Comparison of ENCODE assay signal across 20 cellular contexts in the genomic region with DNA sequence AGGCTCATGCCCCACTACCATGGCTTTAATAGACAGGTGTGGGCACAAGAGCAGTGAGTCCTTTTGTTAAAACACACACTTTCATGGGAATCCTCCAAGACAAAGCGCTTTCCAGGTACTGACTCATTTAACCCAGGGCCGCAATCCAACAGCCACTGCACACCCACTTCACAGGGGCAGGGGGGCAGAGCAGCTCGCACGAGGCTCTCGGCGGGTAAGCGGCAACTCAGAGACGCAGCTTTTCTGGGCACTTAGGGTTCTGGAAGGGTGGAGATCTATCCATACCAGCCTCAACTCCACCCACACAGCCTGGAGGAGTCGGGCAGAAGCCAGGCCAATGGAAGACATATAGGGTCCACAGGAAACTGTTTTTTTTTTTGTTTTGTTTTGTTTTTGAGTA. TPM values are rescaled to one million over a fixed set of nuclear protein-coding genes. Genes with fewer than 3 reads are reported as not detected.
DNase-seq lines count a peak whose midpoint lies in the region; ATAC-seq, FAIRE-seq and TF ChIP-seq lines count a peak whose summit lies in the region.
"Had no signal": no experiment of that assay in that cellular context is flagged by ENCODE, and none has a peak within 500 bp of the region (broad histone marks: within the 10 kb centered on the region; RNA-seq: fewer than 3 reads in every experiment).

No MANE protein-coding gene starts in this region.

- H2AFZ ChIP-seq in neuronal stem cell (ENCODE audit: low read length), result no peak overlapping the region

- H3K4me3 Mint-ChIP-seq in natural killer cell treated with Interleukin-12 subunit alpha and Interleukin-12 subunit beta and Interleukin-15 and Interleukin-18, amount 100 ng/mL, for 72 hours, result no peak overlapping the region
- H3K4me3 Mint-ChIP-seq in natural killer cell (no peak overlapping the region), type B pancreatic cell (no peak overlapping the region)

- H3K9me3 ChIP-seq in neuronal stem cell (replicated peaks in 1 of 2; ENCODE audit: control insufficient read depth in 2 of 2, insufficient read depth in 1 of 2, low read depth in 1 of 2, low read length in 2 of 2) (no peaks in the 10 kb centered on the region), uterus (no peaks in the 10 kb centered on the region)

- H3K4me1 ChIP-seq in neuronal stem cell (ENCODE audit: control insufficient read depth in 2 of 2, insufficient read depth in 1 of 2, low read depth in 1 of 2, low read length in 2 of 2) (peaks cover 5 to 10% of the 10 kb centered on the region in 2 donors), uterus (no peaks in the 10 kb centered on the region)

- no peaks in the 10 kb centered on the region for H3K27me3 Mint-ChIP-seq in natural killer cell treated with Interleukin-12 subunit alpha and Interleukin-12 subunit beta and Interleukin-15 and Interleukin-18, amount 100 ng/mL, for 72 hours
- H3K27me3 Mint-ChIP-seq in natural killer cell (ENCODE audit: low read depth in 2 of 2) (no peaks in the 10 kb centered on the region), type B pancreatic cell (no peaks in the 10 kb centered on the region)

- no peaks in the 10 kb centered on the region for H3K79me1 ChIP-seq in neuronal stem cell (ENCODE audit: low read depth, low read length)

- WGBS in neuronal stem cell (ENCODE audit: extremely low coverage in 2 of 2, insufficient read length in 2 of 2, insufficient replicate concordance in 1 of 2), 2 donors, result no CpG with 5 or more reads among the region's 9 CpGs

- no peak overlapping the region for H3K27ac Mint-ChIP-seq in natural killer cell treated with Interleukin-12 subunit alpha and Interleukin-12 subunit beta and Interleukin-15 and Interleukin-18, amount 100 ng/mL, for 72 hours
- H3K27ac Mint-ChIP-seq in natural killer cell (no peak overlapping the region), type B pancreatic cell (no peak overlapping the region)

- TF ChIP-seq POLR2A in uterus (IDR thresholded peaks at IDR 0.05), result no peak

- H2BK12ac ChIP-seq in neuronal stem cell (ENCODE audit: low read length), result no peak overlapping the region

- FAIRE-seq in HTR-8/SVneo (lab: Jason Lieb, UNC), result no peak
- FAIRE-seq: GM12891, GM18507, K562, RCC 7860 had no signal

- no peaks in the 10 kb centered on the region for H3K9me3 Mint-ChIP-seq in natural killer cell treated with Interleukin-12 subunit alpha and Interleukin-12 subunit beta and Interleukin-15 and Interleukin-18, amount 100 ng/mL, for 72 hours
- H3K9me3 Mint-ChIP-seq in natural killer cell, result no peaks in the 10 kb centered on the region
- H3K9me3 Mint-ChIP-seq in type B pancreatic cell, result no peaks in the 10 kb centered on the region

- H3K27me3 ChIP-seq in neuronal stem cell (ENCODE audit: control insufficient read depth in 3 of 3, insufficient read depth in 3 of 3, low read depth in 1 of 3, low read length in 3 of 3) (no peaks in the 10 kb centered on the region), uterus (no peaks in the 10 kb centered on the region)

- DNase-seq in natural killer cell treated with Interleukin-12 subunit alpha and Interleukin-12 subunit beta and Interleukin-15 and Interleukin-18, amount 100 ng/mL, for 72 hours (ENCODE audit: low spot score), result peak; percentile 31
- DNase-seq in natural killer cell (no peak), dermis blood vessel endothelial cell (peak; percentile 39), neuronal stem cell (ENCODE audit: low spot score) (no peak), uterus (peak; percentile 28 to 37), SW 1271 (lab: John Stamatoyannopoulos, UW) (no peak), type B pancreatic cell (ENCODE audit: extremely low spot score, unreplicated experiment) (no peak), HTR-8/SVneo (ENCODE audit: insufficient read length, low spot score) (no peak)
- DNase-seq: ACHN, COR-L47, GF-D8, GOT3, NCI-H1436 treated with DMSO at 0.1 percent for 48 hours, NCI-H2081 treated with DMSO at 0.1 percent for 48 hours, NCI-H510A, SHP77 treated with DMSO at 0.1 percent for 48 hours had no signal

- no peak overlapping the region for H3K18ac ChIP-seq in neuronal stem cell (ENCODE audit: low read length)

- H2AK5ac ChIP-seq in neuronal stem cell (ENCODE audit: low read depth, low read length), result no peak overlapping the region

- no peak overlapping the region for H3K23ac ChIP-seq in neuronal stem cell (ENCODE audit: low read depth, low read length, poor library complexity)

- H3K4me1 Mint-ChIP-seq in natural killer cell treated with Interleukin-12 subunit alpha and Interleukin-12 subunit beta and Interleukin-15 and Interleukin-18, amount 100 ng/mL, for 72 hours (ENCODE audit: low read depth in 2 of 2), result no peaks in the 10 kb centered on the region
- H3K4me1 Mint-ChIP-seq in natural killer cell, result no peaks in the 10 kb centered on the region
- H3K4me1 Mint-ChIP-seq in type B pancreatic cell (ENCODE audit: unreplicated experiment), result peaks cover 7% of the 10 kb centered on the region

- H3K4me3 ChIP-seq in neuronal stem cell (ENCODE audit: low read length in 2 of 2) (no peak overlapping the region), uterus (no peak overlapping the region)
- H3K4me3 ChIP-seq: K562 had no signal

- H3K14ac ChIP-seq in neuronal stem cell (ENCODE audit: low read length), result no peak overlapping the region

- H3K36me3 ChIP-seq in neuronal stem cell (replicated peaks in 1 of 2; ENCODE audit: control insufficient read depth in 2 of 2, insufficient read depth in 2 of 2, low read length in 2 of 2), result peaks cover 4 to 51% of the 10 kb centered on the region in 2 donors
- no peaks in the 10 kb centered on the region for H3K36me3 ChIP-seq in uterus

- H4K8ac ChIP-seq in neuronal stem cell (ENCODE audit: low read depth, low read length), result no peak overlapping the region

- no peaks in the 10 kb centered on the region for H3K36me3 Mint-ChIP-seq in natural killer cell treated with Interleukin-12 subunit alpha and Interleukin-12 subunit beta and Interleukin-15 and Interleukin-18, amount 100 ng/mL, for 72 hours
- H3K36me3 Mint-ChIP-seq in natural killer cell (no peaks in the 10 kb centered on the region), type B pancreatic cell (peaks cover 25% of the 10 kb centered on the region)

- no peak overlapping the region for H4K91ac ChIP-seq in neuronal stem cell (ENCODE audit: low read depth, low read length, poor library complexity)

- no peak overlapping the region for H2BK15ac ChIP-seq in neuronal stem cell (ENCODE audit: low read length)

- no peak for ATAC-seq in natural killer cell treated with Interleukin-12 subunit alpha and Interleukin-12 subunit beta and Interleukin-15 and Interleukin-18, amount 100 ng/mL, for 72 hours
- no peak for ATAC-seq in natural killer cell
- ATAC-seq: K562 had no signal

- intact Hi-C loops in natural killer cell (cut with micrococcal nuclease) (no loop called here), uterus (cut with DNase I; ENCODE audit: low total_unique reads) (loop anchor here (10.0 kb wide), 1 partner anchor 167 kb away; the partner anchor contains the start of gene SLC22A23)

- H2BK5ac ChIP-seq in neuronal stem cell (ENCODE audit: low read length), result no peak overlapping the region

- no peak overlapping the region for H3K4me2 ChIP-seq in neuronal stem cell (ENCODE audit: insufficient read depth, low read length, poor library complexity, severe bottlenecking)

- H3K4ac ChIP-seq in neuronal stem cell (ENCODE audit: low read length), result no peak overlapping the region

- H2BK120ac ChIP-seq in neuronal stem cell (ENCODE audit: low read depth, low read length), result no peak overlapping the region

- peak overlapping the region; percentile 53 for H3K9ac ChIP-seq in neuronal stem cell (ENCODE audit: low read depth, low read length, poor library complexity)

- no peak overlapping the region for H3K27ac ChIP-seq in neuronal stem cell (replicated peaks; ENCODE audit: low read length)
- H3K27ac ChIP-seq in uterus, result no peak overlapping the region

- no peak for TF ChIP-seq CTCF in natural killer cell (IDR thresholded peaks at IDR 0.05)
- TF ChIP-seq CTCF in uterus (IDR thresholded peaks at IDR 0.05), result no peak
- no peak for TF ChIP-seq CTCF in type B pancreatic cell (conservative IDR thresholded peaks at IDR 0.05)

RNA-seq across cellular contexts. Expression of gene PSMG4, which starts 28.6 kb away (rescaled TPM):
- 10 to 100 TPM; 16.4 to 25.2 TPM for total RNA-seq in natural killer cell treated with Interleukin-12 subunit alpha and Interleukin-12 subunit beta and Interleukin-15 and Interleukin-18, amount 100 ng/mL, for 72 hours
- 10 to 100 TPM in 2 of 3 donors, 1 to 10 TPM in 1; 8.3 to 15.3 (median 11.3) TPM for total RNA-seq in natural killer cell
- total RNA-seq in dermis blood vessel endothelial cell, result 31.8 and 33.5 TPM in 2 replicates
- polyA plus RNA-seq in neuronal stem cell (2013, experiment 1 of 2), result 24.7 TPM
- polyA plus RNA-seq in neuronal stem cell (2013, experiment 2 of 2), result 24.4 TPM
- 10 to 100 TPM; 13.1 to 49.4 (median 28.0) TPM for total RNA-seq in uterus
- total RNA-seq in type B pancreatic cell (ENCODE audit: low replicate concordance), result 18.1 and 24.1 TPM in 2 replicates

RNA-seq across cellular contexts. Expression of gene TUBB2B, which starts 59.9 kb away (rescaled TPM):
- total RNA-seq in natural killer cell treated with Interleukin-12 subunit alpha and Interleukin-12 subunit beta and Interleukin-15 and Interleukin-18, amount 100 ng/mL, for 72 hours, result not detected
- under 1 TPM in 2 of 3 donors, not detected in 1; 0.66 to 0.75 TPM for total RNA-seq in natural killer cell
- 6.7 and 9.7 TPM in 2 replicates for total RNA-seq in dermis blood vessel endothelial cell
- 370 TPM for polyA plus RNA-seq in neuronal stem cell (2013, experiment 1 of 2)
- 372 TPM for polyA plus RNA-seq in neuronal stem cell (2013, experiment 2 of 2)
- total RNA-seq in uterus, result 10 to 100 TPM in 1 of 4 donors, 1 to 10 TPM in 1, under 1 TPM in 1, not detected in 1; 0.26 to 80.7 (median 4.3) TPM
- total RNA-seq in type B pancreatic cell (ENCODE audit: low replicate concordance), result 37.8 and 158 TPM in 2 replicates

Comparison
In these comparisons a context has a peak if more than half of its experiments do, and no peak if none do; other contexts are left out.
1. DNase-seq: peak in natural killer cell treated with Interleukin-12 subunit alpha and Interleukin-12 subunit beta and Interleukin-15 and Interleukin-18, amount 100 ng/mL, for 72 hours (single experiment), dermis blood vessel endothelial cell (single experiment) and uterus (2 of 2); none in natural killer cell (single experiment), neuronal stem cell (single experiment), SW 1271 (0 of 2), type B pancreatic cell (single experiment) and HTR-8/SVneo (single experiment).